ENCODE assay signal across 20 cellular contexts in the genomic region with DNA sequence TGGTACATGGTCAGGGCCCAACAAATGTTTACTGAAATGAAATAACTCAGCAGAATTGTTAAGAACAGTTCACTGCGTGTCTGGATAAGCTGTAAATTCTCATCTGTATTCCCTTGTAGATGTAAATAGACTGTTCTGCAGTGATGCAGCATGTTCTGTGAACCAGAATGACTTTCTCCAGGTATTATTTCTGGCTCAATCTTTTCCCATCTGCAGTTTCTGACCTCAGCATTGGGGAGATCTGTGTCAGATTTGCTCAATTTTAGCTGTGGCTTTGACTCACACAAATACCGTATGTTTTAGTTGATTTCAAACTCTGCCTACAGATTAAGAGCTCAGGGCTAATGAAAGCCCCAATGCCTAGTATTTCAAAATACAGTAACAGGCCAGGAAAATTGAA. TPM values are rescaled to one million over a fixed set of nuclear protein-coding genes. Genes with fewer than 3 reads are reported as not detected.
DNase-seq lines count a peak whose midpoint lies in the region; TF ChIP-seq lines count a peak whose summit lies in the region.
"Had no signal": no experiment of that assay in that cellular context is flagged by ENCODE, and none has a peak within 500 bp of the region (broad histone marks: within the 10 kb centered on the region; RNA-seq: fewer than 3 reads in every experiment).

No MANE protein-coding gene starts in this region.

- intact Hi-C loops in A673 (cut with micrococcal nuclease; ENCODE audit: unreplicated experiment): no loop called here

- no peak overlapping the region for H3K4me3 ChIP-seq in A673 (ENCODE audit: low read depth, low read length, poor library complexity, severe bottlenecking)
- H3K4me3 ChIP-seq: BLaER1 treated with 17β-estradiol and CSF1 and Interleukin-3, amounts not matched to agents 10 nM and 100 nM; GM23248 had no signal

- peaks cover 8% of the 10 kb centered on the region for H3K9me3 ChIP-seq in A673 (ENCODE audit: low read depth, low read length, poor library complexity, severe bottlenecking)

- CTCF ChIA-PET in A673 (lab: Charles Lee): no interaction called here

- H3K9me3 Mint-ChIP-seq in brain: peaks cover 8 to 15% (median 14%) of the 10 kb centered on the region in 5 experiments

- DNase-seq in HCEC 1CT (peak; percentile 3), iris pigment epithelial cell (ENCODE audit: low read depth) (peak; percentile 87), stromal cell of bone marrow (ENCODE audit: low read depth) (peak; percentile 52), A673 (ENCODE audit: low spot score) (no peak), SW 1271 (lab: John Stamatoyannopoulos, UW) (no peak), GM19240 (ENCODE audit: insufficient read length, low spot score) (no peak)
- DNase-seq: CD8-positive, alpha-beta T cell; DMS153; GDM1; GM23248; H9; NCI-H1092; NCI-H1436 treated with DMSO at 0.1 percent for 48 hours; NCI-H1930; NCI-H345; NCI-H524; NCI-H774; SIG-M5 had no signal

- no peaks in the 10 kb centered on the region for H3K27me3 Mint-ChIP-seq in brain

- TF ChIP-seq CTCF in brain (conservative IDR thresholded peaks at IDR 0.05) (no peak), A673 (conservative IDR thresholded peaks at IDR 0.05; ENCODE audit: low read depth, low read length) (no peak)

- BruUV-seq in A673 (replicated peaks; lab: Mats Ljungman, UMichigan): no TSS peak

- no peaks in the 10 kb centered on the region for H3K4me1 ChIP-seq in A673 (ENCODE audit: insufficient read depth, low read length, poor library complexity, severe bottlenecking)

- H3K4me3 Mint-ChIP-seq in brain: no peak overlapping the region
- H3K4me3 Mint-ChIP-seq: CD8-positive, alpha-beta T cell; H9 had no signal

- H3K27ac ChIP-seq in A673 (ENCODE audit: low read depth, low read length, poor library complexity, severe bottlenecking): no peak overlapping the region
- H3K27ac ChIP-seq: BLaER1 treated with 17β-estradiol and CSF1 and Interleukin-3, amounts not matched to agents 10 nM and 100 nM; GM23248 had no signal

- H3K36me3 ChIP-seq in A673 (ENCODE audit: insufficient read depth, low read length, poor library complexity, severe bottlenecking): peaks cover 7% of the 10 kb centered on the region

- H3K4me1 Mint-ChIP-seq in brain: peaks cover 15% of the 10 kb centered on the region
- H3K4me1 Mint-ChIP-seq: H9 had no signal

- POLR2A ChIA-PET in A673 (lab: Charles Lee; ENCODE audit: low non-redundant PET): no interaction called here

- H3K27ac Mint-ChIP-seq in brain: peak overlapping the region in 3 of 5 experiments; percentile 30 to 58 (median 37)
- H3K27ac Mint-ChIP-seq: CD8-positive, alpha-beta T cell; H9 had no signal

- H3K36me3 Mint-ChIP-seq in brain: peaks cover 26% of the 10 kb centered on the region
- H3K36me3 Mint-ChIP-seq: CD8-positive, alpha-beta T cell had no signal

- no peaks in the 10 kb centered on the region for H3K27me3 ChIP-seq in A673 (replicated peaks; ENCODE audit: insufficient read depth, low read depth, low read length, poor library complexity)
- H3K27me3 ChIP-seq: BLaER1 treated with 17β-estradiol and CSF1 and Interleukin-3, amounts not matched to agents 10 nM and 100 nM had no signal

RNA-seq across cellular contexts. Expression of gene DICER1, which starts 49.2 kb away (rescaled TPM):
- polyA plus RNA-seq in brain (ENCODE audit: insufficient read depth, low read depth, low replicate concordance): 5.9 TPM
- 57.1 and 62.6 TPM in 2 replicates for total RNA-seq in A673 (2021)

Comparison
In these comparisons a context has a peak if more than half of its experiments do, and no peak if none do; other contexts are left out.
1. DNase-seq: peak in HCEC 1CT (single experiment), iris pigment epithelial cell (single experiment) and stromal cell of bone marrow (single experiment); none in A673 (single experiment), SW 1271 (0 of 2) and GM19240 (single experiment).